1 cellular context compared by ENCODE assay signal in genomic region chr1:36650200-36651065, GRCh38.
TF ChIP-seq lines count a peak whose summit lies in the region.

No MANE protein-coding gene starts in this region.

TF ChIP-seq in HepG2, 621 proteins besides CTCF, POLR2A, EP300 and RAD21 (continued from another document and continues in another):
- no peak for TF ChIP-seq AKNA (CRISPR knock-in tag; IDR thresholded peaks at IDR 0.05; ENCODE audit: borderline replicate concordance)
- peak; percentile 80 to 83 for TF ChIP-seq MAFK (conservative IDR thresholded peaks at IDR 0.05 in 1 of 2, IDR thresholded peaks at IDR 0.05 in 1 of 2; ENCODE audit: low read length in 2 of 2)
- TF ChIP-seq KDM5A (IDR thresholded peaks at IDR 0.05; ENCODE audit: borderline replicate concordance, low read length): no peak
- TF ChIP-seq SMAD9 (CRISPR knock-in tag; IDR thresholded peaks at IDR 0.05): no peak
- no peak for TF ChIP-seq NFATC3 (CRISPR knock-in tag; IDR thresholded peaks at IDR 0.05)
- TF ChIP-seq ZNF33B (CRISPR knock-in tag; IDR thresholded peaks at IDR 0.05): no peak
- no peak for TF ChIP-seq PRDM4 (CRISPR knock-in tag; IDR thresholded peaks at IDR 0.05; ENCODE audit: borderline replicate concordance)
- no peak for TF ChIP-seq HOXA9 (CRISPR knock-in tag; IDR thresholded peaks at IDR 0.05; ENCODE audit: borderline replicate concordance)
- no peak for TF ChIP-seq SMAD1 (CRISPR knock-in tag; IDR thresholded peaks at IDR 0.05; ENCODE audit: borderline replicate concordance, low read depth)
- no peak for TF ChIP-seq ZNF142 (CRISPR knock-in tag; IDR thresholded peaks at IDR 0.05)
- no peak for TF ChIP-seq LCORL (IDR thresholded peaks at IDR 0.05)
- TF ChIP-seq LCORL (CRISPR knock-in tag; IDR thresholded peaks at IDR 0.05): no peak
- no peak for TF ChIP-seq MXI1 (IDR thresholded peaks at IDR 0.05; ENCODE audit: borderline replicate concordance, low read depth, low read length)
- no peak for TF ChIP-seq ZNF660 (CRISPR knock-in tag; IDR thresholded peaks at IDR 0.05; ENCODE audit: borderline replicate concordance, low read depth)
- TF ChIP-seq ZNF724P (CRISPR knock-in tag; IDR thresholded peaks at IDR 0.05; ENCODE audit: borderline replicate concordance): no peak
- TF ChIP-seq BHLHE40 (IDR thresholded peaks at IDR 0.05; ENCODE audit: low read length): peak; percentile 94
- TF ChIP-seq ZNF550 (CRISPR knock-in tag; IDR thresholded peaks at IDR 0.05; ENCODE audit: borderline replicate concordance): no peak
- no peak for TF ChIP-seq TBP (CRISPR knock-in tag; IDR thresholded peaks at IDR 0.05)
- no peak for TF ChIP-seq RXRB (CRISPR knock-in tag; IDR thresholded peaks at IDR 0.05; ENCODE audit: borderline replicate concordance)
- TF ChIP-seq HNRNPL (IDR thresholded peaks at IDR 0.05; ENCODE audit: low read depth, low read length): no peak
- TF ChIP-seq CENPX (CRISPR knock-in tag; IDR thresholded peaks at IDR 0.05): no peak
- TF ChIP-seq HOMEZ (CRISPR knock-in tag; IDR thresholded peaks at IDR 0.05; ENCODE audit: low read depth): no peak
- no peak for TF ChIP-seq PAWR (CRISPR knock-in tag; IDR thresholded peaks at IDR 0.05; ENCODE audit: borderline replicate concordance)
- no peak for TF ChIP-seq KDM2A (CRISPR knock-in tag; IDR thresholded peaks at IDR 0.05; ENCODE audit: borderline replicate concordance, low read depth)
- no peak for TF ChIP-seq ZNF598 (CRISPR knock-in tag; IDR thresholded peaks at IDR 0.05; ENCODE audit: borderline replicate concordance)
- no peak for TF ChIP-seq ZNF747 (CRISPR knock-in tag; IDR thresholded peaks at IDR 0.05; ENCODE audit: borderline replicate concordance)
- TF ChIP-seq XRCC5 (optimal IDR thresholded peaks at IDR 0.05; ENCODE audit: low read length): peak; percentile 67
- TF ChIP-seq MAFF (IDR thresholded peaks at IDR 0.05; ENCODE audit: low read depth, low read length): peak; percentile 79
- no peak for TF ChIP-seq NFE2L2 (IDR thresholded peaks at IDR 0.05; ENCODE audit: low read length)
- no peak for TF ChIP-seq ZNF329 (CRISPR knock-in tag; IDR thresholded peaks at IDR 0.05; ENCODE audit: low read depth)
- TF ChIP-seq STAG1 (CRISPR knock-in tag; IDR thresholded peaks at IDR 0.05): peak; percentile 47
- no peak for TF ChIP-seq TOPORS (CRISPR knock-in tag; IDR thresholded peaks at IDR 0.05)
- TF ChIP-seq E2F5 (CRISPR knock-in tag; conservative IDR thresholded peaks at IDR 0.05): no peak
- TF ChIP-seq ZNF710 (CRISPR knock-in tag; IDR thresholded peaks at IDR 0.05; ENCODE audit: borderline replicate concordance): no peak
- TF ChIP-seq ZBTB37 (CRISPR knock-in tag; IDR thresholded peaks at IDR 0.05): no peak
- no peak for TF ChIP-seq CEBPZ (IDR thresholded peaks at IDR 0.05; ENCODE audit: low read length)
- TF ChIP-seq SMC3 (IDR thresholded peaks at IDR 0.05; ENCODE audit: low read length): peak; percentile 22; the same call in 1 of the 2 replicates
- no peak for TF ChIP-seq ZNF337 (CRISPR knock-in tag; IDR thresholded peaks at IDR 0.05; ENCODE audit: borderline replicate concordance, low read depth)
